19 cellular contexts compared by ENCODE assay signal in the genomic region with DNA sequence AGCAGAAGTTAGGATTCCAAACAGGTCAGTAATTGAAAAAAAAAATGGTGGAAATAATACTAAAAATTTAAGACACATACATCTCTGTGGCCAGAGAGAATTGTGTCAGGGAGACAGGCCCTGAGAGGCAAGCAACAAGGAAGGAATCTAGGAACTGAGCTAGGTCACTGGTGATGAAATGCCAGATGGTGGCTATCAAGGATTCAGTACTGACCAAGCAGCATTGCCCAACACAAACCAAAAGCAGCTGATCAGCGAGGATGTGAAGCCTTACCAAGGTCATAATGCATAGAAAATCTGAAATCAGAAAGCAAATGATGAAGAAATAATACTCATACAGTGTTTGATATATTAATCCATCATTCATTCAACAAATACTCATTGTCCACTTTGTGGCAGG.
A peak's percentile ranks its signal among the peaks of the same experiment; 100 is the strongest.
DNase-seq lines count a peak whose midpoint lies in the region; ATAC-seq and TF ChIP-seq lines count a peak whose summit lies in the region.
"Had no signal": no experiment of that assay in that cellular context is flagged by ENCODE, and none has a peak within 500 bp of the region (broad histone marks: within the 10 kb centered on the region; RNA-seq: fewer than 3 reads in every experiment).

No MANE protein-coding gene starts in this region.

- H3K4me3 ChIP-seq in right atrium auricular region (no peak overlapping the region), brain microvascular endothelial cell (ENCODE audit: low read depth, low read length) (no peak overlapping the region), gastroesophageal sphincter (no peak overlapping the region), esophagus squamous epithelium (no peak overlapping the region), tibial artery (no peak overlapping the region)
- H3K4me3 ChIP-seq: lower lobe of right lung, PC-9, transverse colon had no signal

- in situ Hi-C loops in brain microvascular endothelial cell (cut with HindIII; ENCODE audit: low pct_ligation_motif_present, low sequenced_read_pairs), result no loop called here

- TF ChIP-seq POLR2A in gastroesophageal sphincter (IDR thresholded peaks at IDR 0.05) (no peak), esophagus squamous epithelium (IDR thresholded peaks at IDR 0.05) (no peak)

- H3K9me3 Mint-ChIP-seq in activated CD8-positive, alpha-beta T cell treated with anti-CD3 and anti-CD28 coated beads for 36 hours, result no peaks in the 10 kb centered on the region
- H3K9me3 Mint-ChIP-seq: activated T-cell treated with anti-CD3 and anti-CD28 coated beads, Interleukin-2, amount 50 U/mL, for 4 hours had no signal

- no peaks in the 10 kb centered on the region for H3K27me3 Mint-ChIP-seq in activated CD8-positive, alpha-beta T cell treated with anti-CD3 and anti-CD28 coated beads for 36 hours
- H3K27me3 Mint-ChIP-seq: T-cell had no signal

- H3K36me3 ChIP-seq in right atrium auricular region, result no peaks in the 10 kb centered on the region
- H3K36me3 ChIP-seq in brain microvascular endothelial cell (replicated peaks), result no peaks in the 10 kb centered on the region
- no peaks in the 10 kb centered on the region for H3K36me3 ChIP-seq in gastroesophageal sphincter
- no peaks in the 10 kb centered on the region for H3K36me3 ChIP-seq in esophagus squamous epithelium
- no peaks in the 10 kb centered on the region for H3K36me3 ChIP-seq in tibial artery
- H3K36me3 ChIP-seq: BE2C, lower lobe of right lung, transverse colon had no signal

- 71 to 80% methylated on average over 1 of the region's 1 CpG for WGBS in gastroesophageal sphincter (ENCODE audit: low coverage in 1 of 2), 2 donors
- WGBS in esophagus squamous epithelium, 2 donors, result 31 to 37% methylated on average over 1 of the region's 1 CpG

- H3K9me3 ChIP-seq in right atrium auricular region, result no peaks in the 10 kb centered on the region
- no peaks in the 10 kb centered on the region for H3K9me3 ChIP-seq in gastroesophageal sphincter
- peaks cover 0 to under 1% (median 0%) of the 10 kb centered on the region in 3 donors for H3K9me3 ChIP-seq in esophagus squamous epithelium
- H3K9me3 ChIP-seq in tibial artery, result no peaks in the 10 kb centered on the region
- H3K9me3 ChIP-seq: BE2C, lower lobe of right lung, transverse colon had no signal

- H3K4me3 Mint-ChIP-seq in activated CD8-positive, alpha-beta T cell treated with anti-CD3 and anti-CD28 coated beads for 36 hours, result no peak overlapping the region
- H3K4me3 Mint-ChIP-seq: activated T-cell treated with anti-CD3 and anti-CD28 coated beads, Interleukin-2, amount 50 U/mL, for 4 hours; immature natural killer cell; T-cell had no signal

- ATAC-seq in Right ventricle myocardium inferior, result peak; percentile 77
- peak; percentile 34 for ATAC-seq in gastroesophageal sphincter
- no peak for ATAC-seq in HG02759 (IDR thresholded peaks at IDR 0.05; ENCODE audit: unreplicated experiment)
- ATAC-seq in activated CD8-positive, alpha-beta T cell treated with anti-CD3 and anti-CD28 coated beads for 36 hours, result no peak
- ATAC-seq: activated T-cell treated with anti-CD3 and anti-CD28 coated beads, Interleukin-2, amount 50 U/mL, for 4 hours; lower lobe of right lung; T-cell had no signal

- no peaks in the 10 kb centered on the region for H3K36me3 Mint-ChIP-seq in activated CD8-positive, alpha-beta T cell treated with anti-CD3 and anti-CD28 coated beads for 36 hours (ENCODE audit: low read depth)
- H3K36me3 Mint-ChIP-seq: immature natural killer cell, T-cell had no signal

- H3K4me1 ChIP-seq in right atrium auricular region (no peaks in the 10 kb centered on the region), gastroesophageal sphincter (no peaks in the 10 kb centered on the region), esophagus squamous epithelium (no peaks in the 10 kb centered on the region), tibial artery (no peaks in the 10 kb centered on the region)
- H3K4me1 ChIP-seq: BE2C, lower lobe of right lung, parathyroid adenoma had no signal

- intact Hi-C loops in Right ventricle myocardium inferior (cut with DNase I), result no loop called here
- intact Hi-C loops in esophagus squamous epithelium (cut with DNase I), result no loop called here
- intact Hi-C loops in activated CD8-positive, alpha-beta T cell treated with anti-CD3 and anti-CD28 coated beads for 36 hours (cut with micrococcal nuclease), result no loop called here
- intact Hi-C loops in tibial artery (cut with DNase I; ENCODE audit: low total_unique reads), result no loop called here

- DNase-seq in Right ventricle myocardium inferior (ENCODE audit: missing footprints), result no peak
- no peak for DNase-seq in right atrium auricular region (ENCODE audit: low spot score)
- peak; percentile 6 for DNase-seq in brain microvascular endothelial cell
- DNase-seq in esophagus squamous epithelium (lab: John Stamatoyannopoulos, UW), result no peak
- DNase-seq in activated CD8-positive, alpha-beta T cell treated with anti-CD3 and anti-CD28 coated beads for 36 hours, result no peak
- no peak for DNase-seq in tibial artery
- DNase-seq: activated T-cell treated with anti-CD3 and anti-CD28 coated beads, Interleukin-2, amount 50 U/mL, for 4 hours; BE2C; cortex of kidney; immature natural killer cell; lower lobe of right lung; NCI-H146; NCI-H510A treated with DMSO at 0.1 percent for 48 hours; PC-9; T-cell; transverse colon had no signal

- H3K27ac ChIP-seq in right atrium auricular region (no peak overlapping the region), brain microvascular endothelial cell (no peak overlapping the region), gastroesophageal sphincter (no peak overlapping the region), esophagus squamous epithelium (no peak overlapping the region), tibial artery (no peak overlapping the region)
- H3K27ac ChIP-seq: lower lobe of right lung, parathyroid adenoma, PC-9, transverse colon had no signal

- TF ChIP-seq CTCF in right atrium auricular region (IDR thresholded peaks at IDR 0.05) (no peak), brain microvascular endothelial cell (IDR thresholded peaks at IDR 0.05; ENCODE audit: low read depth, low read length, missing control alignments) (no peak), gastroesophageal sphincter (IDR thresholded peaks at IDR 0.05) (no peak), esophagus squamous epithelium (IDR thresholded peaks at IDR 0.05) (no peak), tibial artery (IDR thresholded peaks at IDR 0.05) (no peak)
- TF ChIP-seq CTCF in activated CD8-positive, alpha-beta T cell treated with anti-CD3 and anti-CD28 coated beads for 36 hours (IDR thresholded peaks at IDR 0.05), result no peak

- H3K27me3 ChIP-seq in right atrium auricular region (no peaks in the 10 kb centered on the region), brain microvascular endothelial cell (replicated peaks) (no peaks in the 10 kb centered on the region), gastroesophageal sphincter (no peaks in the 10 kb centered on the region), esophagus squamous epithelium (no peaks in the 10 kb centered on the region), tibial artery (no peaks in the 10 kb centered on the region)
- H3K27me3 ChIP-seq: BE2C, transverse colon had no signal

- H3K4me1 Mint-ChIP-seq in activated CD8-positive, alpha-beta T cell treated with anti-CD3 and anti-CD28 coated beads for 36 hours (ENCODE audit: low read depth), result no peaks in the 10 kb centered on the region
- H3K4me1 Mint-ChIP-seq: immature natural killer cell, T-cell had no signal

- CTCF ChIA-PET in activated CD8-positive, alpha-beta T cell treated with anti-CD3 and anti-CD28 coated beads for 36 hours (lab: Charles Lee), result no interaction called here

- H3K27ac Mint-ChIP-seq in activated CD8-positive, alpha-beta T cell treated with anti-CD3 and anti-CD28 coated beads for 36 hours, result no peak overlapping the region
- H3K27ac Mint-ChIP-seq: immature natural killer cell, T-cell had no signal

- POLR2A ChIA-PET in activated CD8-positive, alpha-beta T cell treated with anti-CD3 and anti-CD28 coated beads for 36 hours (lab: Charles Lee), result no interaction called here

- TF ChIP-seq EP300 in gastroesophageal sphincter (IDR thresholded peaks at IDR 0.05), result no peak

Comparison
In these comparisons a context has a peak if more than half of its experiments do, and no peak if none do; other contexts are left out.
1. ATAC-seq: peak in Right ventricle myocardium inferior (single experiment) and gastroesophageal sphincter (single experiment); none in HG02759 (single experiment) and activated CD8-positive, alpha-beta T cell treated with anti-CD3 and anti-CD28 coated beads for 36 hours (single experiment).